In the genomic region with DNA sequence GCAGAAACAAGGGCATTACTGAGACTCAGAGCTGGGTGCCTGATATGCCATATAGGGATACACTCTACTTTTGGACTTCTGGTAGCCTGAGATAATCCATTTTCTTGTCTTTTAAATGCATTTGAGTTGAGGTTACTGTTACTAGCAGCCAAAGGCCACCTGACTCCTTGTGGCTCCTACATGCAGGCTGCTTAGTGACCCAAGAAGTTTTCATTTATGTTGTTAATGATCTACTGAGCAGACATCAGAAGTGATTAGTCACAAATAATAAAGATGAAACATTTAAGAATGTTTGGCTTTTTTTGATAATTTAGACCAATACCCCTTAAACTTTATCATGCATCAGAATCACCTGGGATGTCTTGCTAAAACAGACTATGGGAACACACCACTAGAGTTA, we compare ENCODE assay signal across 19 cellular contexts.
DNase-seq lines count a peak whose midpoint lies in the region; ATAC-seq lines count a peak whose summit lies in the region.
"Had no signal": no experiment of that assay in that cellular context is flagged by ENCODE, and none has a peak within 500 bp of the region (broad histone marks: within the 10 kb centered on the region; RNA-seq: fewer than 3 reads in every experiment).

No MANE protein-coding gene starts in this region.

- H3K9me3 Mint-ChIP-seq in activated CD4-positive, alpha-beta T cell treated with anti-CD3 and anti-CD28 coated beads for 36 hours (ENCODE audit: low read depth), result peaks cover 28% of the 10 kb centered on the region

- no peak overlapping the region for H3K27ac Mint-ChIP-seq in activated CD4-positive, alpha-beta T cell treated with anti-CD3 and anti-CD28 coated beads for 36 hours
- H3K27ac Mint-ChIP-seq: B cell; CD4-positive, alpha-beta T cell; CD8-positive, alpha-beta T cell had no signal

- peak; percentile 29 for DNase-seq in Caki2 (ENCODE audit: low read depth)
- peak; percentile 37 for DNase-seq in glomerular visceral epithelial cell (ENCODE audit: extremely low spot score)
- peak; percentile 86 for DNase-seq in renal cortical epithelial cell (ENCODE audit: low read depth)
- no peak for DNase-seq in activated CD4-positive, alpha-beta T cell treated with anti-CD3 and anti-CD28 coated beads for 36 hours
- DNase-seq in H4 (ENCODE audit: low spot score), result no peak
- DNase-seq: AML-193; Caco-2; CD4-positive, alpha-beta T cell; CD8-positive, alpha-beta T cell; DMS 273 treated with DMSO at 0.1 percent for 48 hours; DMS153; DMS53; DMS79; DND-41; EL; GDM1 had no signal

- no peak for ATAC-seq in activated CD4-positive, alpha-beta T cell treated with anti-CD3 and anti-CD28 coated beads for 36 hours
- ATAC-seq: A549; CD8-positive, alpha-beta T cell; GM12878 had no signal

- POLR2A ChIA-PET in activated CD4-positive, alpha-beta T cell treated with anti-CD3 and anti-CD28 coated beads for 36 hours (lab: Charles Lee), result no interaction called here

- in situ Hi-C loops in Caki2 (cut with HindIII; ENCODE audit: low pct_unique_long_range_greater_than_20kb, low sequenced_read_pairs), result no loop called here

- no peaks in the 10 kb centered on the region for H3K4me1 Mint-ChIP-seq in activated CD4-positive, alpha-beta T cell treated with anti-CD3 and anti-CD28 coated beads for 36 hours
- H3K4me1 Mint-ChIP-seq: B cell had no signal

- no peak overlapping the region for H3K4me3 Mint-ChIP-seq in activated CD4-positive, alpha-beta T cell treated with anti-CD3 and anti-CD28 coated beads for 36 hours
- H3K4me3 Mint-ChIP-seq: B cell; CD4-positive, alpha-beta T cell; CD8-positive, alpha-beta T cell had no signal

- H3K27me3 Mint-ChIP-seq in activated CD4-positive, alpha-beta T cell treated with anti-CD3 and anti-CD28 coated beads for 36 hours, result no peaks in the 10 kb centered on the region
- H3K27me3 Mint-ChIP-seq: B cell; CD4-positive, alpha-beta T cell had no signal

- H3K36me3 Mint-ChIP-seq in activated CD4-positive, alpha-beta T cell treated with anti-CD3 and anti-CD28 coated beads for 36 hours (ENCODE audit: low read depth), result peaks cover 6% of the 10 kb centered on the region

- CTCF ChIA-PET in activated CD4-positive, alpha-beta T cell treated with anti-CD3 and anti-CD28 coated beads for 36 hours (lab: Charles Lee), result no interaction called here

- intact Hi-C loops in activated CD4-positive, alpha-beta T cell treated with anti-CD3 and anti-CD28 coated beads for 36 hours (cut with DNase I, micrococcal nuclease), result no loop called here

Comparison
In these comparisons a context has a peak if more than half of its experiments do, and no peak if none do; other contexts are left out.
1. DNase-seq: peak in Caki2 (single experiment), glomerular visceral epithelial cell (single experiment) and renal cortical epithelial cell (single experiment); none in activated CD4-positive, alpha-beta T cell treated with anti-CD3 and anti-CD28 coated beads for 36 hours (single experiment) and H4 (single experiment).